ENCODE assay signal across 8 cellular contexts in the genomic region with DNA sequence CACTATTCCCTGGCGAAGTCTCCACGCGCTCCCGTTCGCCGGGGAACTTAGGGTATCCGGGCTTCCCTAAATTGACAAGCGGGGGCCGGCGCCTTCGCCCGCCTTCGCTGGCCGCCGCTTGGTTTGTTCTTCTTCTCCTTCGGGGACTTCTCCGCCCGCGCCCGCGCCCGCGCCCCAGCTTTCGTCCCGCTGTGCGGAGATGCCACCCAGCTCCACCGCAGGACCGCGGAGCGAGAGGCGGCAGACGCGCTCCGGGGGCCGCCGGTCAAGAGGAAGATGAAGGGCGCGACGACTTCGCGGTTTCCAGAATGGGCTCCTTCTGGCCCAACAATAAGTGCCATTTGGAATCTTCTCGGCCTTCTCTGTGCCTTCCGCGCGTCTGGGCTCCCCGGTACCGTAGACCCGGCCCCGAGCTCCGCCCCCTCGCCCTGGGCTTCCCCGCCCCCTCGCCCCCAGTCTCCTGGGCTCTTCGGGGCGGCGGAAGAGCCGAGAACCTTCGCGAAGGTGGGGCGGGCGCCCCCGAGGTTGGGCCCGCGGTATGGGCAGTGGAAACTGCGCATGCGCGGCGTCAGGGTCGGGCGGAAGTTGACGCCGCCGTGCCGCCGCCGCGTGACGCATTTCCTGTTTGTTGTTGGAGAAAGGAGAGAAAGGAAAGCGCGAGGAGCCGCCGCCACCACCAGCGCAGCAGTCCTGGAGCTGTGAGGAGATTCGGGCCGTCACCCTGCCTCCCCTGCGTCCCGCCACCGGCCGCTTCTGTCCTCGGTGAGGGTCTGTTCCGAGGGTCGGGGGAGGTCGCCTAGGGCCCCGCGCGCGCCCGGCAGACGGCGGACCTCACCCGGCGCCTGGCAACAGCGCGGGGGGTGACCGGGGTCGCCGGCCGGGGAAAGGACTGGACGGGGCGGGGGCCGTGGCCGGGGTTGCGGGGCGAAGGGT. TPM values are rescaled to one million over a fixed set of nuclear protein-coding genes. Genes with fewer than 3 reads are reported as not detected.
A peak's percentile ranks its signal among the peaks of the same experiment; 100 is the strongest.
DNase-seq lines count a peak whose midpoint lies in the region; ATAC-seq and TF ChIP-seq lines count a peak whose summit lies in the region.

DNAJB6 (plus strand) TSS at position 622 of the 933 bp plus-strand sequence. CDS start 21,569 bp downstream, outside the sequence.

- peaks cover 21% of the 10 kb centered on the region for H3K27me3 Mint-ChIP-seq in nephron (ENCODE audit: low read depth)

- H3K4me3 ChIP-seq in H7 (ENCODE audit: insufficient read depth, low read depth, low read length), result peak within 1 kb of the TSS; percentile 61
- peak within 1 kb of the TSS; percentile 89 for H3K4me3 ChIP-seq in fibroblast of the aortic adventitia (ENCODE audit: low read depth, low read length)

- peak; percentile 63 for TF ChIP-seq POLR2A in Raji (IDR thresholded peaks at IDR 0.05; ENCODE audit: insufficient read depth, low read depth, low read length)

- peaks cover 2% of the 10 kb centered on the region; the same call in 1 of the 2 replicates for H3K36me3 ChIP-seq in H7 (replicated peaks; ENCODE audit: control insufficient read depth, insufficient read depth, low read length)

- H3K4me3 Mint-ChIP-seq in nephron, result peak within 1 kb of the TSS; percentile 96 to 98 (median 97)

- H3K27ac Mint-ChIP-seq in nephron, result peak within 1 kb of the TSS; percentile 94 to 99 (median 98)

- peaks cover 10% of the 10 kb centered on the region for H3K36me3 Mint-ChIP-seq in nephron (ENCODE audit: low read depth)

- DNase-seq in ELR (ENCODE audit: low read depth) (peak; percentile 91), H7 (peak; percentile 99), M059J (ENCODE audit: low read depth) (peak; percentile 91), fibroblast of the aortic adventitia (ENCODE audit: low read depth) (peak; percentile 90)
- peak; percentile 98 for DNase-seq in activated effector memory CD4-positive, alpha-beta T cell treated with anti-CD3 and anti-CD28 coated beads, Interleukin-2, amount 50 U/mL, for 16 hours
- peak; percentile 97 for DNase-seq in stimulated activated naive CD8-positive, alpha-beta T cell treated with anti-CD3 and anti-CD28 coated beads, Interleukin-15, Interleukin-2, amounts not matched to agents 100 U/mL and 50 U/mL, for 24 hours

- TF ChIP-seq CTCF in fibroblast of the aortic adventitia (IDR thresholded peaks at IDR 0.05; ENCODE audit: insufficient read depth, low read length) (no peak), nephron (IDR thresholded peaks at IDR 0.05; ENCODE audit: unreplicated experiment in 3 of 3) (no peak)

- H3K9me3 Mint-ChIP-seq in nephron, result peaks cover 2% of the 10 kb centered on the region

- no peaks in the 10 kb centered on the region for H3K27me3 ChIP-seq in H7 (ENCODE audit: control insufficient read depth, insufficient read depth, low read length)

- peak; percentile 70 for ATAC-seq in stimulated activated naive CD8-positive, alpha-beta T cell treated with anti-CD3 and anti-CD28 coated beads, Interleukin-15, Interleukin-2, amounts not matched to agents 100 U/mL and 50 U/mL, for 24 hours

- H3K4me1 Mint-ChIP-seq in nephron, result peaks cover 23% of the 10 kb centered on the region

RNA-seq across cellular contexts. Expression of gene DNAJB6, which starts in this region (rescaled TPM):
- 206 and 230 TPM in 2 replicates for total RNA-seq in H7 (2014; rRNA removed; shearing (Covaris generic))
- total RNA-seq in M059J (2014; rRNA removed; shearing (Covaris generic)), result 118 and 164 TPM in 2 replicates
- total RNA-seq in fibroblast of the aortic adventitia (ENCODE audit: low replicate concordance), result 86.6 and 140 TPM in 2 replicates

Comparison
In these comparisons a context has a peak if more than half of its experiments do, and no peak if none do; other contexts are left out.
1. Peak in every context shown above with its lines: DNase-seq, ATAC-seq and H3K4me3 ChIP-seq.